In the genomic region with DNA sequence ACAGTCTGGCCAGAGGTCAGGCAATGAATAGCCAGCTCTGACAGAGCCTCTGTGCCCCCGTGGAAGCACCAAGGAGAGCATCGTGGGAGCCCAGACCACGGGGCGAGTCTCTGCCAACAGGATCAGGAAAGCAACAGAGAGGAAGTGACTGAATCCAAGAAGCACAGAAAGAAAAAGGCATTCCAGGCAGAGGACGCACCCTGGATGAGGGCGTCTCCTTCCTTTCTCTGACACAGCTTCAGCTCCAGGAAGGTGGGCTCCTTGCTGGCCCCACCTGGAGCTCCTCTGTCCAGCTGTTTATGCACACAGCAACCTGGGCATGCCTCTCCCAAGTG, we compare ENCODE assay signal across 25 cellular contexts. TPM values are rescaled to one million over a fixed set of nuclear protein-coding genes. Genes with fewer than 3 reads are reported as not detected.
"Had no signal": no experiment of that assay in that cellular context is flagged by ENCODE, and none has a peak within 500 bp of the region (broad histone marks: within the 10 kb centered on the region; RNA-seq: fewer than 3 reads in every experiment).

No MANE protein-coding gene starts in this region.

- H3K4me3 Mint-ChIP-seq: activated CD4-positive, alpha-beta memory T cell treated with anti-CD3 and anti-CD28 coated beads for 36 hours; activated naive CD8-positive, alpha-beta T cell treated with anti-CD3 and anti-CD28 coated beads, Interleukin-2, amount 50 U/mL, for 24 hours; dendritic cell treated with granulocyte-macrophage colony-stimulating factor and Interleukin-4, amounts not matched to agents 40 ng/mL and 50 ng/mL, for 4 days; neural crest cell had no signal

- H3K27me3 Mint-ChIP-seq: activated CD4-positive, alpha-beta memory T cell treated with anti-CD3 and anti-CD28 coated beads for 36 hours; dendritic cell treated with granulocyte-macrophage colony-stimulating factor and Interleukin-4, amounts not matched to agents 40 ng/mL and 50 ng/mL, for 4 days had no signal

- H3K27me3 ChIP-seq: body of pancreas, ovary, right atrium auricular region, upper lobe of left lung had no signal

- H3K36me3 Mint-ChIP-seq: activated CD4-positive, alpha-beta memory T cell treated with anti-CD3 and anti-CD28 coated beads for 36 hours had no signal

- DNase-seq: activated CD4-positive, alpha-beta memory T cell treated with anti-CD3 and anti-CD28 coated beads for 36 hours; activated CD4-positive, alpha-beta T cell treated with anti-CD3 and anti-CD28 coated beads for 48 hours; activated effector memory CD4-positive, alpha-beta T cell treated with anti-CD3 and anti-CD28 coated beads, Interleukin-2, amount 50 U/mL, for 16 hours; activated naive CD4-positive, alpha-beta T cell treated with anti-CD3 and anti-CD28 coated beads, Interleukin-2, amount 50 U/mL, for 16 hours; activated naive CD8-positive, alpha-beta T cell treated with anti-CD3 and anti-CD28 coated beads, Interleukin-2, amount 50 U/mL, for 24 hours; activated T-cell treated with anti-CD3 and anti-CD28 coated beads for 4 hours; body of pancreas; effector CD8-positive, alpha-beta T cell; head of caudate nucleus; hypothalamus; left ventricle myocardium inferior; midbrain; ovary; psoas muscle; stimulated activated CD4-positive, alpha-beta T cell treated with anti-CD3 and anti-CD28 coated beads, Interleukin-12 subunit alpha, Interleukin-12 subunit beta, amount 100 ng/mL, for 4 hours; stimulated activated CD4-positive, alpha-beta T cell treated with anti-CD3 and anti-CD28 coated beads, Interleukin-4, amount 100 ng/mL, for 4 hours; stimulated activated naive CD8-positive, alpha-beta T cell treated with anti-CD3 and anti-CD28 coated beads, Interleukin-15, Interleukin-2, amounts not matched to agents 100 U/mL and 50 U/mL, for 24 hours; T-helper 2 cell had no signal

- ATAC-seq: activated naive CD8-positive, alpha-beta T cell treated with anti-CD3 and anti-CD28 coated beads, Interleukin-2, amount 50 U/mL, for 24 hours; body of pancreas; gastroesophageal sphincter; psoas muscle; stimulated activated naive CD8-positive, alpha-beta T cell treated with anti-CD3 and anti-CD28 coated beads, Interleukin-15, Interleukin-2, amounts not matched to agents 100 U/mL and 50 U/mL, for 24 hours had no signal

- H3K27ac ChIP-seq: body of pancreas, gastroesophageal sphincter, left ventricle myocardium inferior, ovary, psoas muscle, right atrium auricular region, upper lobe of left lung had no signal

- H3K36me3 ChIP-seq: gastroesophageal sphincter, left ventricle myocardium inferior, ovary, right atrium auricular region had no signal

- H3K9me3 Mint-ChIP-seq: activated CD4-positive, alpha-beta memory T cell treated with anti-CD3 and anti-CD28 coated beads for 36 hours; activated naive CD8-positive, alpha-beta T cell treated with anti-CD3 and anti-CD28 coated beads, Interleukin-2, amount 50 U/mL, for 24 hours; dendritic cell treated with granulocyte-macrophage colony-stimulating factor and Interleukin-4, amounts not matched to agents 40 ng/mL and 50 ng/mL, for 4 days; neural crest cell had no signal

- H3K4me1 ChIP-seq: body of pancreas, gastroesophageal sphincter, left ventricle myocardium inferior, psoas muscle, right atrium auricular region, upper lobe of left lung had no signal

- H3K4me3 ChIP-seq: body of pancreas, gastroesophageal sphincter, left ventricle myocardium inferior, ovary, psoas muscle, right atrium auricular region, upper lobe of left lung had no signal

- H3K4me1 Mint-ChIP-seq: activated naive CD8-positive, alpha-beta T cell treated with anti-CD3 and anti-CD28 coated beads, Interleukin-2, amount 50 U/mL, for 24 hours had no signal

- H3K27ac Mint-ChIP-seq: activated CD4-positive, alpha-beta memory T cell treated with anti-CD3 and anti-CD28 coated beads for 36 hours; activated naive CD8-positive, alpha-beta T cell treated with anti-CD3 and anti-CD28 coated beads, Interleukin-2, amount 50 U/mL, for 24 hours; dendritic cell treated with granulocyte-macrophage colony-stimulating factor and Interleukin-4, amounts not matched to agents 40 ng/mL and 50 ng/mL, for 4 days had no signal

- H3K9me3 ChIP-seq: body of pancreas, gastroesophageal sphincter, left ventricle myocardium inferior, ovary, psoas muscle, right atrium auricular region, upper lobe of left lung had no signal

RNA-seq across cellular contexts. Expression of a gene that starts 16.6 kb away (rescaled TPM):
- total RNA-seq: chondrocyte, lung microvascular endothelial cell, neural crest cell had no signal
